In genomic region chr12:107375231-107375630, GRCh38 we compare ENCODE assay signal across 22 cellular contexts.
DNase-seq lines count a peak whose midpoint lies in the region; ATAC-seq and TF ChIP-seq lines count a peak whose summit lies in the region.
"Had no signal": no experiment of that assay in that cellular context is flagged by ENCODE, and none has a peak within 500 bp of the region (broad histone marks: within the 10 kb centered on the region; RNA-seq: fewer than 3 reads in every experiment).

No MANE protein-coding gene starts in this region.

- H2AFZ ChIP-seq in neuronal stem cell (ENCODE audit: low read length) = no peak overlapping the region

- POLR2A ChIA-PET in CD4-positive, alpha-beta memory T cell (lab: Charles Lee; ENCODE audit: partially characterized antibody) = interaction anchor here (1.1 to 6.6 kb wide), 3 partner anchors 14 to 56 kb away, joined by 4 to 150 read pairs (median 6); a partner anchor contains a TSS
- POLR2A ChIA-PET in A673 (lab: Charles Lee; ENCODE audit: low non-redundant PET) = no interaction called here

- no peak overlapping the region for H2BK5ac ChIP-seq in neuronal stem cell (ENCODE audit: low read length)

- H3K27me3 ChIP-seq in right atrium auricular region = no peaks in the 10 kb centered on the region
- H3K27me3 ChIP-seq in CD4-positive, alpha-beta memory T cell (ENCODE audit: insufficient read depth, low read length) = no peaks in the 10 kb centered on the region
- no peaks in the 10 kb centered on the region for H3K27me3 ChIP-seq in neuronal stem cell (ENCODE audit: control insufficient read depth in 3 of 3, insufficient read depth in 3 of 3, low read depth in 1 of 3, low read length in 3 of 3)
- H3K27me3 ChIP-seq in A673 (replicated peaks; ENCODE audit: insufficient read depth, low read depth, low read length, poor library complexity) = no peaks in the 10 kb centered on the region
- H3K27me3 ChIP-seq: MG63, SJSA1 had no signal

- H2BK15ac ChIP-seq in neuronal stem cell (ENCODE audit: low read length) = no peak overlapping the region

- intact Hi-C loops in cardiac septum (cut with DNase I) (no loop called here), A673 (cut with micrococcal nuclease; ENCODE audit: unreplicated experiment) (no loop called here)
- intact Hi-C loops in CD4-positive, alpha-beta memory T cell (cut with micrococcal nuclease) = no loop called here

- no peaks in the 10 kb centered on the region for H3K79me1 ChIP-seq in neuronal stem cell (ENCODE audit: low read depth, low read length)

- H2BK12ac ChIP-seq in neuronal stem cell (ENCODE audit: low read length) = no peak overlapping the region

- H3K4me3 ChIP-seq in right atrium auricular region (no peak overlapping the region), neuronal stem cell (ENCODE audit: low read length in 2 of 2) (no peak overlapping the region), A673 (ENCODE audit: low read depth, low read length, poor library complexity, severe bottlenecking) (no peak overlapping the region)
- H3K4me3 ChIP-seq in CD4-positive, alpha-beta memory T cell (ENCODE audit: low read length in 2 of 2) = no peak overlapping the region
- H3K4me3 ChIP-seq: A549, MG63, SJSA1 had no signal

- TF ChIP-seq CTCF in right atrium auricular region (IDR thresholded peaks at IDR 0.05) (no peak), A673 (conservative IDR thresholded peaks at IDR 0.05; ENCODE audit: low read depth, low read length) (no peak)

- WGBS in neuronal stem cell (ENCODE audit: extremely low coverage in 2 of 2, insufficient read length in 2 of 2, insufficient replicate concordance in 1 of 2), 2 donors = no CpG with 5 or more reads among the region's 8 CpGs

- no peak overlapping the region for H3K9ac ChIP-seq in neuronal stem cell (ENCODE audit: low read depth, low read length, poor library complexity)

- H4K8ac ChIP-seq in neuronal stem cell (ENCODE audit: low read depth, low read length) = no peak overlapping the region

- no peak overlapping the region for H4K91ac ChIP-seq in neuronal stem cell (ENCODE audit: low read depth, low read length, poor library complexity)

- H3K4me3 Mint-ChIP-seq in CD4-positive, alpha-beta memory T cell = no peak overlapping the region
- H3K4me3 Mint-ChIP-seq in T-helper 17 cell = peak overlapping the region; percentile 86

- no peak overlapping the region for H3K18ac ChIP-seq in neuronal stem cell (ENCODE audit: low read length)

- no TSS peak for BruUV-seq in A673 (replicated peaks; lab: Mats Ljungman, UMichigan)

- H3K36me3 Mint-ChIP-seq in CD4-positive, alpha-beta memory T cell = no peaks in the 10 kb centered on the region
- no peaks in the 10 kb centered on the region for H3K36me3 Mint-ChIP-seq in T-helper 17 cell (ENCODE audit: low read depth)

- H3K4me1 Mint-ChIP-seq in CD4-positive, alpha-beta memory T cell = peaks cover 45 to 78% (median 54%) of the 10 kb centered on the region in 4 donors
- H3K4me1 Mint-ChIP-seq in T-helper 17 cell = peaks cover 44% of the 10 kb centered on the region

- H3K9me3 ChIP-seq in right atrium auricular region (no peaks in the 10 kb centered on the region), T-helper 17 cell (ENCODE audit: control insufficient read depth, low read length, poor library complexity, severe bottlenecking) (no peaks in the 10 kb centered on the region), neuronal stem cell (replicated peaks in 1 of 2; ENCODE audit: control insufficient read depth in 2 of 2, insufficient read depth in 1 of 2, low read depth in 1 of 2, low read length in 2 of 2) (peaks cover 0 to 4% of the 10 kb centered on the region in 2 donors), A673 (ENCODE audit: low read depth, low read length, poor library complexity, severe bottlenecking) (no peaks in the 10 kb centered on the region)
- H3K9me3 ChIP-seq in CD4-positive, alpha-beta memory T cell (ENCODE audit: control insufficient read depth in 1 of 2, low read length in 2 of 2) = no peaks in the 10 kb centered on the region
- H3K9me3 ChIP-seq: MG63, SJSA1 had no signal

- H3K27ac ChIP-seq in right atrium auricular region = no peak overlapping the region
- H3K27ac ChIP-seq in CD4-positive, alpha-beta memory T cell (ENCODE audit: low read depth, low read length) = no peak overlapping the region
- H3K27ac ChIP-seq in neuronal stem cell (replicated peaks; ENCODE audit: low read length) = no peak overlapping the region
- H3K27ac ChIP-seq in A673 (ENCODE audit: low read depth, low read length, poor library complexity, severe bottlenecking) = no peak overlapping the region
- H3K27ac ChIP-seq: C4-2B, SJSA1 had no signal

- H3K27me3 Mint-ChIP-seq in CD4-positive, alpha-beta memory T cell = no peaks in the 10 kb centered on the region
- H3K27me3 Mint-ChIP-seq in T-helper 17 cell = no peaks in the 10 kb centered on the region

- no peak overlapping the region for H3K4me2 ChIP-seq in neuronal stem cell (ENCODE audit: insufficient read depth, low read length, poor library complexity, severe bottlenecking)

- H3K9me3 Mint-ChIP-seq in CD4-positive, alpha-beta memory T cell = peaks cover 0 to 2% (median 0%) of the 10 kb centered on the region in 8 donors

- H3K4ac ChIP-seq in neuronal stem cell (ENCODE audit: low read length) = no peak overlapping the region

- H2AK5ac ChIP-seq in neuronal stem cell (ENCODE audit: low read depth, low read length) = peak overlapping the region; percentile 18

- CTCF ChIA-PET in CD4-positive, alpha-beta memory T cell (lab: Charles Lee; ENCODE audit: partially characterized antibody) = interaction anchor here (1.0 to 5.0 kb wide), 5 partner anchors 26 to 243 kb away, joined by 3 to 28 read pairs (median 4); no protein-coding TSS in a partner anchor
- CTCF ChIA-PET in A673 (lab: Charles Lee) = no interaction called here

- peak; percentile 29 for DNase-seq in cardiac septum (ENCODE audit: low spot score)
- no peak for DNase-seq in right atrium auricular region (ENCODE audit: low spot score)
- DNase-seq in CD4-positive, alpha-beta memory T cell = no peak
- DNase-seq in T-helper 17 cell = no peak
- DNase-seq in neuronal stem cell (ENCODE audit: low spot score) = no peak
- no peak for DNase-seq in DMS153 treated with DMSO at 0.1 percent for 48 hours (lab: John Stamatoyannopoulos, UW; ENCODE audit: unreplicated experiment)
- no peak for DNase-seq in A673 (ENCODE audit: low spot score)
- DNase-seq: COR-L47, DMS79 treated with DMSO at 0.1 percent for 48 hours, GF-D8, HCEC 1CT, IMR-90, KG1, MG63, NCI-H2029, NCI-H446 treated with DMSO at 0.1 percent for 48 hours, NCI-H526 treated with DMSO at 0.1 percent for 48 hours, Right ventricle myocardium superior, RPMI8226 had no signal

- H3K27ac Mint-ChIP-seq in CD4-positive, alpha-beta memory T cell = peak overlapping the region in 5 of 7 donors; percentile 59 to 95 (median 91)
- H3K27ac Mint-ChIP-seq in T-helper 17 cell = peak overlapping the region; percentile 92

- no peak overlapping the region for H3K23ac ChIP-seq in neuronal stem cell (ENCODE audit: low read depth, low read length, poor library complexity)

- no peak overlapping the region for H3K14ac ChIP-seq in neuronal stem cell (ENCODE audit: low read length)

- no peak for ATAC-seq in T-helper 17 cell
- ATAC-seq: A549 had no signal

- H3K36me3 ChIP-seq in right atrium auricular region = no peaks in the 10 kb centered on the region
- no peaks in the 10 kb centered on the region for H3K36me3 ChIP-seq in CD4-positive, alpha-beta memory T cell (ENCODE audit: insufficient read depth, low read length)
- H3K36me3 ChIP-seq in neuronal stem cell (replicated peaks in 1 of 2; ENCODE audit: control insufficient read depth in 2 of 2, insufficient read depth in 2 of 2, low read length in 2 of 2) = no peaks in the 10 kb centered on the region
- no peaks in the 10 kb centered on the region for H3K36me3 ChIP-seq in A673 (ENCODE audit: insufficient read depth, low read length, poor library complexity, severe bottlenecking)
- H3K36me3 ChIP-seq: MG63, SJSA1 had no signal

- H2BK120ac ChIP-seq in neuronal stem cell (ENCODE audit: low read depth, low read length) = no peak overlapping the region

- H3K4me1 ChIP-seq in right atrium auricular region = no peaks in the 10 kb centered on the region
- peaks cover 51% of the 10 kb centered on the region for H3K4me1 ChIP-seq in CD4-positive, alpha-beta memory T cell (ENCODE audit: insufficient read depth, low read length)
- H3K4me1 ChIP-seq in neuronal stem cell (ENCODE audit: control insufficient read depth in 2 of 2, insufficient read depth in 1 of 2, low read depth in 1 of 2, low read length in 2 of 2) = peaks cover 2 to 24% of the 10 kb centered on the region in 2 donors
- peaks cover 53% of the 10 kb centered on the region for H3K4me1 ChIP-seq in A673 (ENCODE audit: insufficient read depth, low read length, poor library complexity, severe bottlenecking)
